Comparison of ENCODE assay signal across 11 cellular contexts in genomic region chr11:81005595-81005994, GRCh38.
DNase-seq lines count a peak whose midpoint lies in the region; ATAC-seq and TF ChIP-seq lines count a peak whose summit lies in the region.
"Had no signal": no experiment of that assay in that cellular context is flagged by ENCODE, and none has a peak within 500 bp of the region (broad histone marks: within the 10 kb centered on the region; RNA-seq: fewer than 3 reads in every experiment).

No MANE protein-coding gene starts in this region.

- H3K27me3 ChIP-seq in thyroid gland = no peaks in the 10 kb centered on the region
- H3K27me3 ChIP-seq: spleen had no signal

- DNase-seq in AG08396 (ENCODE audit: low spot score) (peak; percentile 38), NCI-H69 (lab: John Stamatoyannopoulos, UW) (peak; percentile 14), fibroblast of the conjunctiva (ENCODE audit: low read depth) (peak; percentile 62), NCI-H524 treated with DMSO at 0.1 percent for 48 hours (lab: John Stamatoyannopoulos, UW) (no peak), activated gamma-delta T cell (lab: John Stamatoyannopoulos, UW) (no peak), thyroid gland (no peak), cerebellar cortex (ENCODE audit: low spot score) (no peak)
- DNase-seq: activated CD4-positive, alpha-beta T cell treated with anti-CD3 and anti-CD28 coated beads, Interleukin-2, amount 50 U/mL, for 4 hours; CD4-positive, alpha-beta memory T cell; spleen had no signal

- ATAC-seq in HG02610 (IDR thresholded peaks at IDR 0.05; ENCODE audit: unreplicated experiment) = peak; percentile 79

- intact Hi-C loops in thyroid gland (cut with DNase I) = no loop called here

- no peak overlapping the region for H3K4me3 ChIP-seq in thyroid gland (replicated peaks in 1 of 3)
- H3K4me3 ChIP-seq: spleen had no signal

- no peak for TF ChIP-seq CTCF in thyroid gland (IDR thresholded peaks at IDR 0.05)

- H3K9me3 ChIP-seq in thyroid gland = no peaks in the 10 kb centered on the region
- H3K9me3 ChIP-seq: spleen had no signal

- H3K27ac ChIP-seq in thyroid gland = no peak overlapping the region
- H3K27ac ChIP-seq: spleen had no signal

- no peaks in the 10 kb centered on the region for H3K4me1 ChIP-seq in thyroid gland
- H3K4me1 ChIP-seq: spleen had no signal

- no peaks in the 10 kb centered on the region for H3K36me3 ChIP-seq in thyroid gland
- H3K36me3 ChIP-seq: spleen had no signal

- 69 to 82% methylated on average over 2 of the region's 2 CpGs for WGBS in thyroid gland, 2 donors

- TF ChIP-seq POLR2A in thyroid gland (IDR thresholded peaks at IDR 0.05) = no peak

Comparison
In these comparisons a context has a peak if more than half of its experiments do, and no peak if none do; other contexts are left out.
1. DNase-seq: peak in AG08396 (single experiment), NCI-H69 (single experiment) and fibroblast of the conjunctiva (single experiment); none in NCI-H524 treated with DMSO at 0.1 percent for 48 hours (single experiment), activated gamma-delta T cell (single experiment), thyroid gland (0 of 2) and cerebellar cortex (single experiment).